9 cellular contexts compared by ENCODE assay signal in the genomic region with DNA sequence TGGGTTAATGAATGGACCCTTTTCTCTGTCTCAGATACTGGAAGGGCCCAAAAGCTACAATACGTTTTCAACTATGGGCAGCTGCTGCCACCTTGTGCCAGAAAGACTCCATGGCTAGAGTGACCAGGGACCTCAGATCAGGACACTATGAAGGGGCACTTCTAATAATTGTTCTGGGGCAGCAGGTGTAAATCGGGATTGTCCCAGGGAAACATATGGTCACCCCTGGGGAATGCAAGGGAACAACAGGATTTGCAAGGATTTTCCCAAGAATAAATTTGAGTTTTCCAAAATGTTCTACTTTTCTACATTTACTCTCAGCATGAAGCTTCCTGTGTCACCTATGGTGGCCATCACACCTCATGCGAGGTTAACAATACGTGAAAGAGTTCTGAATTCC. TPM values are rescaled to one million over a fixed set of nuclear protein-coding genes. Genes with fewer than 3 reads are reported as not detected.
DNase-seq lines count a peak whose midpoint lies in the region; TF ChIP-seq lines count a peak whose summit lies in the region.
"Had no signal": no experiment of that assay in that cellular context is flagged by ENCODE, and none has a peak within 500 bp of the region (broad histone marks: within the 10 kb centered on the region; RNA-seq: fewer than 3 reads in every experiment).

No MANE protein-coding gene starts in this region.

- H3K4me1 ChIP-seq in CD4-positive, alpha-beta memory T cell (ENCODE audit: insufficient read depth, low read length) = no peaks in the 10 kb centered on the region
- no peaks in the 10 kb centered on the region for H3K4me1 ChIP-seq in liver (ENCODE audit: control insufficient read depth in 4 of 4, insufficient read depth in 4 of 4, low read length in 3 of 4)

- H3K36me3 ChIP-seq in CD4-positive, alpha-beta memory T cell (ENCODE audit: insufficient read depth, low read length) = no peaks in the 10 kb centered on the region
- no peaks in the 10 kb centered on the region for H3K36me3 ChIP-seq in liver (ENCODE audit: control insufficient read depth in 4 of 4, insufficient read depth in 3 of 4, low read depth in 1 of 4, low read length in 3 of 4)

- POLR2A ChIA-PET in CD4-positive, alpha-beta memory T cell (lab: Charles Lee; ENCODE audit: partially characterized antibody) = interaction anchor here (0.8 to 1.6 kb wide), 6 partner anchors 70 to 347 kb away, joined by 3 to 7 read pairs (median 4); partner anchors contain the start of gene DYRK3
- POLR2A ChIA-PET in HEK293T (lab: Yijun Ruan, JAX) = interaction anchor here (1.0 kb wide), 1 partner anchor 69 kb away, joined by 3 read pairs; no protein-coding TSS in a partner anchor

- intact Hi-C loops in CD4-positive, alpha-beta memory T cell (cut with micrococcal nuclease) = loop anchor here (1.0 to 10.0 kb wide), 8 partner anchors 50 to 517 kb away; partner anchors contain the start of gene IL20

- H3K9me3 ChIP-seq in CD4-positive, alpha-beta memory T cell (ENCODE audit: control insufficient read depth in 1 of 2, low read length in 2 of 2) = no peaks in the 10 kb centered on the region
- H3K9me3 ChIP-seq in liver (ENCODE audit: control insufficient read depth in 4 of 4, low read length in 3 of 4) = no peaks in the 10 kb centered on the region

- H3K9me3 Mint-ChIP-seq in CD4-positive, alpha-beta memory T cell = peaks cover 0 to 2% (median 0%) of the 10 kb centered on the region in 8 donors

- H3K36me3 Mint-ChIP-seq in CD4-positive, alpha-beta memory T cell = no peaks in the 10 kb centered on the region

- H3K4me3 Mint-ChIP-seq in CD4-positive, alpha-beta memory T cell = no peak overlapping the region

- peaks cover 12 to 17% of the 10 kb centered on the region in 2 donors for H3K27me3 Mint-ChIP-seq in CD4-positive, alpha-beta memory T cell

- WGBS in liver = 19% methylated on average over 4 of the region's 4 CpGs

- peak; percentile 96 for TF ChIP-seq RAD21 in liver (IDR thresholded peaks at IDR 0.05)

- CTCF ChIA-PET in CD4-positive, alpha-beta memory T cell (lab: Charles Lee; ENCODE audit: partially characterized antibody) = interaction anchor here (0.7 to 9.3 kb wide), 52 partner anchors 10 to 423 kb away, joined by 3 to 96 read pairs (median 5); partner anchors contain the start of genes DYRK3, FCAMR and IL20
- CTCF ChIA-PET in HEK293T (lab: Yijun Ruan, JAX) = interaction anchor here (0.6 to 2.2 kb wide), 12 partner anchors 9 to 492 kb away, joined by 3 to 11 read pairs (median 3); no protein-coding TSS in a partner anchor

- H3K27me3 ChIP-seq in CD4-positive, alpha-beta memory T cell (ENCODE audit: insufficient read depth, low read length) = no peaks in the 10 kb centered on the region
- H3K27me3 ChIP-seq in liver (ENCODE audit: control insufficient read depth in 4 of 4, insufficient read depth in 4 of 4, low read length in 3 of 4) = no peaks in the 10 kb centered on the region

- no peaks in the 10 kb centered on the region for H3K4me1 Mint-ChIP-seq in CD4-positive, alpha-beta memory T cell

- peak; percentile 91 for TF ChIP-seq CTCF in liver (IDR thresholded peaks at IDR 0.05; ENCODE audit: low read depth, low read length, missing input control)

- H3K27ac ChIP-seq in CD4-positive, alpha-beta memory T cell (ENCODE audit: low read depth, low read length) = no peak overlapping the region
- no peak overlapping the region for H3K27ac ChIP-seq in liver (ENCODE audit: low read depth in 1 of 2, low read length in 2 of 2)

- H3K9ac ChIP-seq in liver (ENCODE audit: low read depth in 1 of 2, low read length in 2 of 2) = no peak overlapping the region

- no peak overlapping the region for H3K27ac Mint-ChIP-seq in CD4-positive, alpha-beta memory T cell

- no peak overlapping the region for H3K4me3 ChIP-seq in CD4-positive, alpha-beta memory T cell (ENCODE audit: low read length in 2 of 2)
- no peak overlapping the region for H3K4me3 ChIP-seq in liver (ENCODE audit: low read depth in 1 of 3, low read length in 3 of 3)

- DNase-seq in CD4-positive, alpha-beta memory T cell = peak; percentile 50 to 60 (median 53)
- DNase-seq in HEK293T (ENCODE audit: extremely low spot score) (peak; percentile 77), NCI-H226 (peak; percentile 17), cerebellum (ENCODE audit: low spot score) (peak; percentile 68), NCI-H526 treated with DMSO at 0.1 percent for 48 hours (lab: John Stamatoyannopoulos, UW) (no peak)
- peak; percentile 45 to 67 for DNase-seq in activated CD4-positive, alpha-beta T cell treated with anti-CD3 and anti-CD28 coated beads for 4 hours
- DNase-seq in stimulated activated CD8-positive, alpha-beta memory T cell treated with anti-CD3 and anti-CD28 coated beads, Interleukin-2, amount 100 ng/mL, for 1 hour (ENCODE audit: low read depth in 2 of 2) = peak; percentile 27 to 34

TF ChIP-seq in HEK293T, 16 proteins besides CTCF, POLR2A, EP300 and RAD21:
- no peak for TF ChIP-seq ELF4 (IDR thresholded peaks at IDR 0.05)
- TF ChIP-seq NFRKB (IDR thresholded peaks at IDR 0.05) = no peak
- TF ChIP-seq LEF1 (IDR thresholded peaks at IDR 0.05; ENCODE audit: borderline replicate concordance) = no peak
- no peak for TF ChIP-seq FOXA1 (IDR thresholded peaks at IDR 0.05)
- TF ChIP-seq FOXK2 (IDR thresholded peaks at IDR 0.05) = no peak
- TF ChIP-seq ZNF384 (IDR thresholded peaks at IDR 0.05) = no peak
- TF ChIP-seq TARDBP (IDR thresholded peaks at IDR 0.05) = no peak
- no peak for TF ChIP-seq FOXM1 (IDR thresholded peaks at IDR 0.05; ENCODE audit: borderline replicate concordance)
- TF ChIP-seq CTBP1 (IDR thresholded peaks at IDR 0.05; ENCODE audit: borderline replicate concordance) = no peak
- TF ChIP-seq BHLHE40 (IDR thresholded peaks at IDR 0.05; ENCODE audit: borderline replicate concordance) = no peak
- TF ChIP-seq, protein P1, sequence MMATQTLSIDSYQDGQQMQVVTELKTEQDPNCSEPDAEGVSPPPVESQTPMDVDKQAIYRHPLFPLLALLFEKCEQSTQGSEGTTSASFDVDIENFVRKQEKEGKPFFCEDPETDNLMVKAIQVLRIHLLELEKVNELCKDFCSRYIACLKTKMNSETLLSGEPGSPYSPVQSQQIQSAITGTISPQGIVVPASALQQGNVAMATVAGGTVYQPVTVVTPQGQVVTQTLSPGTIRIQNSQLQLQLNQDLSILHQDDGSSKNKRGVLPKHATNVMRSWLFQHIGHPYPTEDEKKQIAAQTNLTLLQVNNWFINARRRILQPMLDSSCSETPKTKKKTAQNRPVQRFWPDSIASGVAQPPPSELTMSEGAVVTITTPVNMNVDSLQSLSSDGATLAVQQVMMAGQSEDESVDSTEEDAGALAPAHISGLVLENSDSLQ (IDR thresholded peaks at IDR 0.05) = no peak

TF ChIP-seq in liver, 16 proteins besides CTCF, POLR2A, EP300 and RAD21:
- no peak for TF ChIP-seq FOXA1 (IDR thresholded peaks at IDR 0.05)
- TF ChIP-seq JUND (IDR thresholded peaks at IDR 0.05) = no peak
- TF ChIP-seq, protein P2, sequence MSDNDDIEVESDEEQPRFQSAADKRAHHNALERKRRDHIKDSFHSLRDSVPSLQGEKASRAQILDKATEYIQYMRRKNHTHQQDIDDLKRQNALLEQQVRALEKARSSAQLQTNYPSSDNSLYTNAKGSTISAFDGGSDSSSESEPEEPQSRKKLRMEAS (IDR thresholded peaks at IDR 0.05) = no peak
- no peak for TF ChIP-seq ATF3 (IDR thresholded peaks at IDR 0.05)
- TF ChIP-seq REST (IDR thresholded peaks at IDR 0.05) = no peak
- TF ChIP-seq NR2F2 (IDR thresholded peaks at IDR 0.05) = no peak

RNA-seq across cellular contexts. Expression of gene FCAMR, which starts 12.0 kb away (rescaled TPM):
- not detected for total RNA-seq in CD4-positive, alpha-beta memory T cell
- not detected for polyA plus RNA-seq in CD4-positive, alpha-beta memory T cell
- total RNA-seq in cerebellum = not detected
- under 1 TPM; 0.14 to 0.59 TPM for total RNA-seq in liver
- polyA plus RNA-seq in liver = under 1 TPM; 0.23 to 0.54 TPM
- total RNA-seq: subcutaneous adipose tissue had no signal

RNA-seq across cellular contexts. Expression of gene PIGR, which starts 36.0 kb away (rescaled TPM):
- total RNA-seq in CD4-positive, alpha-beta memory T cell = not detected
- not detected for polyA plus RNA-seq in CD4-positive, alpha-beta memory T cell
- 3.5 TPM for total RNA-seq in cerebellum
- 10 to 100 TPM in 1 of 2 donors, under 1 TPM in 1; 0.09 to 43.3 TPM for total RNA-seq in liver
- 10 to 100 TPM; 12.0 to 16.1 TPM for polyA plus RNA-seq in liver

RNA-seq across cellular contexts. Expression of gene C1orf116, which starts 50.3 kb away (rescaled TPM):
- under 1 TPM in 1 of 2 experiments, not detected in 1; 0.14 TPM for total RNA-seq in CD4-positive, alpha-beta memory T cell
- polyA plus RNA-seq in CD4-positive, alpha-beta memory T cell = not detected
- 0.09 TPM for total RNA-seq in cerebellum
- under 1 TPM; 0.59 to 0.79 TPM for total RNA-seq in liver
- polyA plus RNA-seq in liver = under 1 TPM; 0.27 to 0.33 TPM
